8 cellular contexts compared by ENCODE assay signal in the genomic region with DNA sequence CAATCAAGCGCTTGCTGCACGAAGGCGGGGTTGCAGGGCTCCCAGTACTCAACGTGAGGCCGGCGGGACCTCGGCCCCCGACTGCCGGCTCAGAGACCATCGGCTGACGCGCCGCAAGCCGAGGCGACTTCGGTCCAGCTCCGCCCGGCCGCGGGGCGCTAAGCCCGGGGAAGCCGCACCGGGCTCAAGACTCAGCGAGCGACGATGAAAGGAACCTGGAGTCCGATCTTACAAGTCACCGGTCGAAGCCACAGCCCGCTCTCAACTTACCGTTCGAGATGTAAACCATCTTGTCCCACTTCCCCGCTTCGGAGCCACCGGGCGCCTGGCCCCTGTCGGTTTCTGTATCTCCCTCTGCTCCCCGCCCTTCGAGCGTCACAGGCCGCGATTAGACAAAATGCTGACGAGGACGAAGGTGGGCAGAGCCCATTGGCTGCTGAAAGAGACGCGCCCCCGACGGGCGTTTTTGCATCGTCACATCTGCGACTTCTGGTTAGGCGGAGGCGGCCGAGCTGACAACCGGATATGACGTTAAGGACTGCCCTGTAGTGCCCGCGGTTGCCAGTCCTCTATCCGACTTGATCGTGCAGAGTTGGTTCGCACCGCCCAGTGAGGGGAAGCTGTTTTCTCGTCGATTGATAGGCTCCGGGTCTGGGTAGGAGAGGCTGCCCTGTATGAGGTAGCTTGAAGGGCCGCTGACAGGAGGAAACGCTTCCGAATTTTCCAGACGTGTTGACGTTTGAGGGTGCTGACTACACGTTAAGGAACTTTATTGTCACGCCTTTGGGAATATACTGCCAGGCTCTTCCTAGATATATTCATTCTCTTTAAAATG. TPM values are rescaled to one million over a fixed set of nuclear protein-coding genes. Genes with fewer than 3 reads are reported as not detected.
DNase-seq lines count a peak whose midpoint lies in the region; ATAC-seq and TF ChIP-seq lines count a peak whose summit lies in the region.

Gene SELENOK (minus strand): TSS at position 360 of the 835 bp plus-strand sequence.

- peak; percentile 92 to 98 (median 95) for DNase-seq in CD8-positive, alpha-beta T cell
- DNase-seq in HS-5 (ENCODE audit: low read depth), result peak; percentile 94
- peak; percentile 94 for DNase-seq in NK-92 treated with Interleukin-12 subunit alpha and Interleukin-12 subunit beta, amount 100 ng/mL, for 24 hours (lab: John Stamatoyannopoulos, UW)
- DNase-seq in activated CD8-positive, alpha-beta memory T cell treated with anti-CD3 and anti-CD28 coated beads for 24 hours, result peak; percentile 96
- DNase-seq in effector CD4-positive, alpha-beta T cell, result peak; percentile 97
- DNase-seq in lower lobe of right lung, result peak; percentile 100
- DNase-seq in stimulated activated CD4-positive, alpha-beta T cell treated with anti-CD3 and anti-CD28 coated beads, TNF-alpha, amount 100 ng/mL, for 24 hours (ENCODE audit: low read depth in 3 of 3), result peak; percentile 95 to 98 (median 95)

- H3K4me1 Mint-ChIP-seq in CD8-positive, alpha-beta T cell (ENCODE audit: low read depth), result peaks cover 49% of the 10 kb centered on the region

- H3K27me3 ChIP-seq in CD8-positive, alpha-beta T cell (ENCODE audit: insufficient read depth, low read length), result no peaks in the 10 kb centered on the region
- no peaks in the 10 kb centered on the region for H3K27me3 ChIP-seq in lower lobe of right lung (ENCODE audit: low read depth)

- no peak for TF ChIP-seq CTCF in CD8-positive, alpha-beta T cell (IDR thresholded peaks at IDR 0.05)
- TF ChIP-seq CTCF in lower lobe of right lung (IDR thresholded peaks at IDR 0.05), result no peak

- no peaks in the 10 kb centered on the region for H3K36me3 ChIP-seq in CD8-positive, alpha-beta T cell (ENCODE audit: insufficient read depth, low read length)
- peaks cover 14% of the 10 kb centered on the region for H3K36me3 ChIP-seq in lower lobe of right lung

- H3K9me3 ChIP-seq in CD8-positive, alpha-beta T cell (ENCODE audit: low read length), result no peaks in the 10 kb centered on the region
- H3K9me3 ChIP-seq in lower lobe of right lung, result no peaks in the 10 kb centered on the region

- peak; percentile 90 for ATAC-seq in CD8-positive, alpha-beta T cell
- ATAC-seq in GM19468 (IDR thresholded peaks at IDR 0.05; ENCODE audit: extremely low read depth, unreplicated experiment) (peak; percentile 99), lower lobe of right lung (peak; percentile 98 to 99)

- H3K27me3 Mint-ChIP-seq in CD8-positive, alpha-beta T cell (ENCODE audit: low read depth), result no peaks in the 10 kb centered on the region

- POLR2A ChIA-PET in CD8-positive, alpha-beta T cell (lab: Charles Lee), result interaction anchor here (1.1 to 3.7 kb wide), 2 partner anchors 10 to 545 kb away, joined by 9 to 39 read pairs; partner anchors contain the start of genes ACTR8 and DCP1A

- peaks cover 29% of the 10 kb centered on the region for H3K36me3 Mint-ChIP-seq in CD8-positive, alpha-beta T cell

- peak within 1 kb of the TSS; percentile 99 for H3K27ac ChIP-seq in CD8-positive, alpha-beta T cell (ENCODE audit: low read depth, low read length)
- peak within 1 kb of the TSS; percentile 94 for H3K27ac ChIP-seq in lower lobe of right lung

- no peaks in the 10 kb centered on the region for H3K9me3 Mint-ChIP-seq in CD8-positive, alpha-beta T cell

- peak within 1 kb of the TSS; percentile 99 for H3K27ac Mint-ChIP-seq in CD8-positive, alpha-beta T cell

- CTCF ChIA-PET in CD8-positive, alpha-beta T cell (lab: Charles Lee), result interaction anchor here (1.3 to 1.4 kb wide), 2 partner anchors 8 to 35 kb away, joined by 4 read pairs; no protein-coding TSS in a partner anchor

- intact Hi-C loops in CD8-positive, alpha-beta T cell (cut with DNase I, micrococcal nuclease), result loop anchor here (1.0 to 10.0 kb wide), 5 partner anchors 9 to 761 kb away; partner anchors contain the start of genes ACTR8 (in 2 of the 2), DCP1A (in 1 of the 2), RFT1 (in 1 of the 2) and TKT (in 1 of the 2)
- intact Hi-C loops in lower lobe of right lung (cut with DNase I), result no loop called here

- peak within 1 kb of the TSS; percentile 91 for H3K4me3 ChIP-seq in CD8-positive, alpha-beta T cell (ENCODE audit: low read depth, low read length)
- H3K4me3 ChIP-seq in lower lobe of right lung, result peak within 1 kb of the TSS; percentile 81

- peaks cover 37% of the 10 kb centered on the region for H3K4me1 ChIP-seq in CD8-positive, alpha-beta T cell (ENCODE audit: insufficient read depth, low read length)
- H3K4me1 ChIP-seq in lower lobe of right lung, result peaks cover 23% of the 10 kb centered on the region

- peak within 1 kb of the TSS; percentile 93 for H3K4me3 Mint-ChIP-seq in CD8-positive, alpha-beta T cell

RNA-seq across cellular contexts. Expression of gene SELENOK, which starts in this region (rescaled TPM):
- 100 to 1,000 TPM; 185 to 187 TPM for total RNA-seq in CD8-positive, alpha-beta T cell
- total RNA-seq in lower lobe of right lung, result 38.7 TPM

Comparison
In these comparisons a context has a peak if more than half of its experiments do, and no peak if none do; other contexts are left out.
1. Peak in every context shown above with its lines: DNase-seq, ATAC-seq, H3K4me3 ChIP-seq and H3K27ac ChIP-seq.